In the genomic region with DNA sequence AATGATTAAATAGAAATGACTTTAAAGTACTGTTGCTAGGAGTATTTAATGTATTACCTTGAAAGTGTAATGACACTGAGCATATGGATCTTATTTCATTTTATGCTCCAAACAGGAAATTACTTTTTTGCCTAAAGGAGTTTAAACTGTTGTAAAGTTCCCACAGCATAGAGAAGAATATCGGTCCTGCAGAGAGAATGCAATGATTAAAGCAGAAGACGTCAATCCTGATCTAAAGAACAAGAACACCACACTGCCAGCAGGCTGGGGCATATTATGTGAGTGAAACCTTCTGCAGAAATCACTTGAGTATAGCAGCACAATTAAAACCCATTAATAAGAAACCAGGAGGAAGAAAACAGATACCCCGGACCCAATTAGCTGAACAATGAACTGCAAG, we compare ENCODE assay signal across 19 cellular contexts.
"Had no signal": no experiment of that assay in that cellular context is flagged by ENCODE, and none has a peak within 500 bp of the region (broad histone marks: within the 10 kb centered on the region; RNA-seq: fewer than 3 reads in every experiment).

No MANE protein-coding gene starts in this region.

- H3K4me2 ChIP-seq: neural progenitor cell had no signal

- H3K9ac ChIP-seq: neural progenitor cell had no signal

- H3K4me3 ChIP-seq: dorsolateral prefrontal cortex, heart left ventricle, left lung, lower lobe of right lung, neural progenitor cell, pancreas had no signal

- H3K27ac ChIP-seq: dorsolateral prefrontal cortex, heart left ventricle, left lung, lower lobe of right lung, neural progenitor cell, pancreas had no signal

- ATAC-seq: heart left ventricle; left lung; lower lobe of right lung; natural killer cell treated with Interleukin-12 subunit alpha and Interleukin-12 subunit beta and Interleukin-15 and Interleukin-18, amount 100 ng/mL, for 72 hours; pancreas; right cardiac atrium had no signal

- H3K36me3 ChIP-seq: heart left ventricle, left lung, lower lobe of right lung, neural progenitor cell, pancreas had no signal

- H3K9me3 ChIP-seq: heart left ventricle, left lung, lower lobe of right lung, pancreas had no signal

- DNase-seq: cortex of kidney; dorsolateral prefrontal cortex; effector CD8-positive, alpha-beta T cell; foreskin melanocyte; heart left ventricle; hippocampal formation; islet precursor cell; left lung; lower lobe of right lung; midbrain; occipital lobe; pancreas; right cardiac atrium; small intestine; stimulated activated CD4-positive, alpha-beta T cell treated with anti-CD3 and anti-CD28 coated beads, Interleukin-12 subunit alpha, Interleukin-12 subunit beta, amount 100 ng/mL, for 4 hours; stimulated activated naive CD4-positive, alpha-beta T cell treated with Interleukin-2 at 50 U/mL for 16 hours; trophoblast cell had no signal

- H2AFZ ChIP-seq: neural progenitor cell had no signal

- H3K4me1 ChIP-seq: lower lobe of right lung, neural progenitor cell, pancreas had no signal

- H3K27me3 ChIP-seq: dorsolateral prefrontal cortex, heart left ventricle, left lung, neural progenitor cell had no signal
